In the genomic region with DNA sequence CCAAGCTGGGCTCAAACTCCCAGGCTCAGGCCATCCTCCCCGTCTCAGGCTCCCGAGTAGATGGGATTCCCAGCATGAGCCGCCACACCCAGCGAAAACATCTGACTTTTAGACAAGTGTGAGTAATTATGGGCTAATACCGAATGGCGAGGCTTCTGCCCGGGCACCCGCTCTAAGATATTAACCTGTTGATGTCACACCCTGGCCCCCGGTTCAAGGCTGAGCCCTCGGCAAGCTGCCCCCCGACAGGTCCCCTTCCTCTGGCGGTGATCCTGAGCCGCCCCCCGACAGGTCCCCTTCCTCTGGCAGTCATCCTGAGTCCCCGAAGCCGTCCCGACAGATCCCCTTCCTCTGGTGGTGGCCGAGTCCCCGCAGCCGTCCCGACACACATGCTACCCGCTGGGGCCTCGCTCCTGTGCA, we compare ENCODE assay signal across 1 cellular context.
TF ChIP-seq lines count a peak whose summit lies in the region.

No MANE protein-coding gene starts in this region.

TF ChIP-seq in GM12878, 131 proteins besides CTCF, POLR2A, EP300 and RAD21:
- TF ChIP-seq, protein P1, sequence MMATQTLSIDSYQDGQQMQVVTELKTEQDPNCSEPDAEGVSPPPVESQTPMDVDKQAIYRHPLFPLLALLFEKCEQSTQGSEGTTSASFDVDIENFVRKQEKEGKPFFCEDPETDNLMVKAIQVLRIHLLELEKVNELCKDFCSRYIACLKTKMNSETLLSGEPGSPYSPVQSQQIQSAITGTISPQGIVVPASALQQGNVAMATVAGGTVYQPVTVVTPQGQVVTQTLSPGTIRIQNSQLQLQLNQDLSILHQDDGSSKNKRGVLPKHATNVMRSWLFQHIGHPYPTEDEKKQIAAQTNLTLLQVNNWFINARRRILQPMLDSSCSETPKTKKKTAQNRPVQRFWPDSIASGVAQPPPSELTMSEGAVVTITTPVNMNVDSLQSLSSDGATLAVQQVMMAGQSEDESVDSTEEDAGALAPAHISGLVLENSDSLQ (IDR thresholded peaks at IDR 0.05): no peak
- TF ChIP-seq, protein P2, sequence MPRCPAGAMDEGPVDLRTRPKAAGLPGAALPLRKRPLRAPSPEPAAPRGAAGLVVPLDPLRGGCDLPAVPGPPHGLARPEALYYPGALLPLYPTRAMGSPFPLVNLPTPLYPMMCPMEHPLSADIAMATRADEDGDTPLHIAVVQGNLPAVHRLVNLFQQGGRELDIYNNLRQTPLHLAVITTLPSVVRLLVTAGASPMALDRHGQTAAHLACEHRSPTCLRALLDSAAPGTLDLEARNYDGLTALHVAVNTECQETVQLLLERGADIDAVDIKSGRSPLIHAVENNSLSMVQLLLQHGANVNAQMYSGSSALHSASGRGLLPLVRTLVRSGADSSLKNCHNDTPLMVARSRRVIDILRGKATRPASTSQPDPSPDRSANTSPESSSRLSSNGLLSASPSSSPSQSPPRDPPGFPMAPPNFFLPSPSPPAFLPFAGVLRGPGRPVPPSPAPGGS (IDR thresholded peaks at IDR 0.05; ENCODE audit: borderline replicate concordance, insufficient read depth, low read depth, low read length, poor library complexity, severe bottlenecking): peak; percentile 20
- TF ChIP-seq TARDBP (IDR thresholded peaks at IDR 0.05; ENCODE audit: borderline replicate concordance): no peak
TF ChIP-seq in GM12878: peak in this region for 1.
